ENCODE assay signal across 8 cellular contexts in the genomic region with DNA sequence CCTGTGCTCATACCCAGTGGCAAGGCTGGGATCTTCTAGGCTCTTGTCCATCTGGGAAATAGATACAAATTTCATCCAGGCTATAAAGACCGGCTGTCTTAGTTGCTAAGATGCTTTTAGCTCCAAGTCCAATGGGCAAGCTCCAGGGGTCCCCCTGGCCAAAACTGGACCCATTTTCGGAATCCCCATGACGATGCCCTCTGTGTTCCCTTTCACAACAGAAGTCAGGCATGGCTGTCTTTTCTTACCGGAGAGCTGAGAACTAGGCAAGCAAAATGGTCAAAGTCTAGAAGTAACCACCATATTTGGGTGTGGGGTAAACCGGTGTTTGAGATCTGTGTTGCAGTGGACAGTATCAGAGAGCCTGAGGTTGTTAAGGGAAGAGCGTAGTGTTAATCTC. TPM values are rescaled to one million over a fixed set of nuclear protein-coding genes. Genes with fewer than 3 reads are reported as not detected.
DNase-seq lines count a peak whose midpoint lies in the region; ATAC-seq and TF ChIP-seq lines count a peak whose summit lies in the region.

No MANE protein-coding gene starts in this region.

- TF ChIP-seq POLR2A in body of pancreas (IDR thresholded peaks at IDR 0.05): no peak

- H3K9me3 ChIP-seq in right cardiac atrium (ENCODE audit: control insufficient read depth, low read length) (no peaks in the 10 kb centered on the region), body of pancreas (no peaks in the 10 kb centered on the region)

- H3K9me3 Mint-ChIP-seq in mesothelial cell of epicardium: no peaks in the 10 kb centered on the region

- H3K27me3 Mint-ChIP-seq in mesothelial cell of epicardium (ENCODE audit: low read depth): no peaks in the 10 kb centered on the region

- H3K4me1 ChIP-seq in right cardiac atrium (ENCODE audit: control insufficient read depth, insufficient read depth, low read length) (peaks cover 4% of the 10 kb centered on the region), body of pancreas (peaks cover 59% of the 10 kb centered on the region), foreskin keratinocyte (peaks cover 3% of the 10 kb centered on the region)

- WGBS in right cardiac atrium: 90% methylated on average over 6 of the region's 6 CpGs
- 88 to 89% methylated on average over 6 of the region's 6 CpGs for WGBS in body of pancreas, 2 donors

- intact Hi-C loops in right cardiac atrium (cut with DNase I): loop anchor here in 1 of 4 donors (2.0 kb wide), 1 partner anchor 48 kb away; no protein-coding TSS in a partner anchor
- intact Hi-C loops in cardiac septum (cut with DNase I): loop anchor here (5.0 kb wide), 1 partner anchor 119 kb away; no protein-coding TSS in a partner anchor
- intact Hi-C loops in body of pancreas (cut with DNase I): no loop called here

- H3K4me1 Mint-ChIP-seq in mesothelial cell of epicardium: peaks cover 8% of the 10 kb centered on the region

- peak overlapping the region; percentile 100 for H3K27ac Mint-ChIP-seq in mesothelial cell of epicardium

- TF ChIP-seq CTCF in body of pancreas (IDR thresholded peaks at IDR 0.05) (no peak), mesothelial cell of epicardium (IDR thresholded peaks at IDR 0.05; ENCODE audit: unreplicated experiment) (no peak), foreskin keratinocyte (conservative IDR thresholded peaks at IDR 0.05) (no peak)

- H3K27ac ChIP-seq in right cardiac atrium (ENCODE audit: low read length): no peak overlapping the region
- H3K27ac ChIP-seq in body of pancreas: peak overlapping the region; percentile 58 to 100 (median 99)
- H3K27ac ChIP-seq in foreskin keratinocyte: no peak overlapping the region

- H3K36me3 Mint-ChIP-seq in mesothelial cell of epicardium: no peaks in the 10 kb centered on the region

- H3K4me3 Mint-ChIP-seq in mesothelial cell of epicardium: peak overlapping the region; percentile 99

- ATAC-seq in right cardiac atrium (no peak), body of pancreas (no peak), HG03439 (IDR thresholded peaks at IDR 0.05; ENCODE audit: unreplicated experiment) (no peak), foreskin keratinocyte (no peak)

- no peaks in the 10 kb centered on the region for H3K27me3 ChIP-seq in right cardiac atrium (ENCODE audit: control insufficient read depth, insufficient read depth)
- no peaks in the 10 kb centered on the region for H3K27me3 ChIP-seq in body of pancreas
- H3K27me3 ChIP-seq in foreskin keratinocyte: no peaks in the 10 kb centered on the region

- DNase-seq in right cardiac atrium (no peak), cardiac septum (ENCODE audit: low spot score) (no peak), body of pancreas (no peak), mesothelial cell of epicardium (ENCODE audit: low spot score in 2 of 2, unreplicated experiment in 2 of 2) (no peak), NCI-H2196 treated with DMSO at 0.1 percent for 48 hours (lab: John Stamatoyannopoulos, UW; ENCODE audit: unreplicated experiment) (no peak), foreskin keratinocyte (no peak)
- DNase-seq in activated effector memory CD4-positive, alpha-beta T cell treated with Interleukin-2 at 50 U/mL for 16 hours: no peak

- H3K4me3 ChIP-seq in right cardiac atrium (ENCODE audit: low read length): peak overlapping the region; percentile 57
- no peak overlapping the region for H3K4me3 ChIP-seq in body of pancreas

- H3K36me3 ChIP-seq in body of pancreas (replicated peaks in 1 of 2; ENCODE audit: insufficient read depth in 1 of 2, low read depth in 2 of 2): peaks cover 0 to 3% of the 10 kb centered on the region in 2 donors

RNA-seq across cellular contexts. Expression of a gene that starts 1.0 kb away (rescaled TPM):
- total RNA-seq in right cardiac atrium (1 to 10 TPM; 4.2 to 7.5 (median 6.3) TPM), cardiac septum (6.4 TPM), body of pancreas (10 to 100 TPM in 1 of 2 donors, 1 to 10 TPM in 1; 5.4 to 25.4 TPM), mesothelial cell of epicardium (9.0 to 10.7 TPM (median 10.6 TPM) in 3 replicates), foreskin keratinocyte (7.8 and 8.4 TPM in 2 replicates)
- polyA plus RNA-seq in right cardiac atrium (8.1 TPM), foreskin keratinocyte (9.1 and 9.7 TPM in 2 replicates)

RNA-seq across cellular contexts. Expression of a gene that starts 10.2 kb away (rescaled TPM):
- total RNA-seq in right cardiac atrium (10 to 100 TPM; 61.0 to 65.5 (median 63.2) TPM), cardiac septum (69.7 TPM), body of pancreas (10 to 100 TPM; 19.1 to 21.5 TPM), mesothelial cell of epicardium (99.0 to 105 TPM (median 101 TPM) in 3 replicates), foreskin keratinocyte (70.1 and 73.6 TPM in 2 replicates)
- polyA plus RNA-seq in right cardiac atrium (36.9 TPM), foreskin keratinocyte (24.8 and 30.2 TPM in 2 replicates)

RNA-seq across cellular contexts. Expression of a gene that starts 27.4 kb away (rescaled TPM):
- 1 to 10 TPM; 3.0 to 4.0 (median 3.7) TPM for total RNA-seq in right cardiac atrium
- polyA plus RNA-seq in right cardiac atrium: 2.6 TPM
- total RNA-seq in cardiac septum: 4.2 TPM
- 10 to 100 TPM in 1 of 2 donors, 1 to 10 TPM in 1; 6.0 to 14.8 TPM for total RNA-seq in body of pancreas
- 8.2 to 9.5 TPM (median 8.4 TPM) in 3 replicates for total RNA-seq in mesothelial cell of epicardium
- total RNA-seq in foreskin keratinocyte: 0.37 and 0.53 TPM in 2 replicates
- 0.07 and 0.12 TPM in 2 replicates for polyA plus RNA-seq in foreskin keratinocyte

RNA-seq across cellular contexts. Expression of a gene that starts 43.1 kb away (rescaled TPM):
- total RNA-seq in right cardiac atrium (10 to 100 TPM; 11.3 to 16.3 (median 14.7) TPM), cardiac septum (8.9 TPM), body of pancreas (10 to 100 TPM in 1 of 2 donors, 1 to 10 TPM in 1; 6.9 to 15.3 TPM), mesothelial cell of epicardium (10.6 to 11.8 TPM (median 11.6 TPM) in 3 replicates), foreskin keratinocyte (9.2 and 9.8 TPM in 2 replicates)
- polyA plus RNA-seq in right cardiac atrium (9.5 TPM), foreskin keratinocyte (11.0 and 11.3 TPM in 2 replicates)

RNA-seq across cellular contexts. Expression of a gene that starts 49.7 kb away (rescaled TPM):
- 10 to 100 TPM; 32.0 to 70.0 (median 45.0) TPM for total RNA-seq in right cardiac atrium
- polyA plus RNA-seq in right cardiac atrium: 56.5 TPM
- total RNA-seq in cardiac septum: 69.5 TPM
- 10 to 100 TPM; 26.7 to 35.8 TPM for total RNA-seq in body of pancreas
- 26.6 to 30.6 TPM (median 28.7 TPM) in 3 replicates for total RNA-seq in mesothelial cell of epicardium
- 96.6 and 107 TPM in 2 replicates for total RNA-seq in foreskin keratinocyte
- polyA plus RNA-seq in foreskin keratinocyte: 125 and 141 TPM in 2 replicates

Comparison
In these comparisons a context has a peak if more than half of its experiments do, and no peak if none do; other contexts are left out.
1. H3K27ac ChIP-seq: peak in body of pancreas (4 of 4); none in right cardiac atrium (single experiment) and foreskin keratinocyte (single experiment).